ENCODE assay signal across 11 cellular contexts in the genomic region with DNA sequence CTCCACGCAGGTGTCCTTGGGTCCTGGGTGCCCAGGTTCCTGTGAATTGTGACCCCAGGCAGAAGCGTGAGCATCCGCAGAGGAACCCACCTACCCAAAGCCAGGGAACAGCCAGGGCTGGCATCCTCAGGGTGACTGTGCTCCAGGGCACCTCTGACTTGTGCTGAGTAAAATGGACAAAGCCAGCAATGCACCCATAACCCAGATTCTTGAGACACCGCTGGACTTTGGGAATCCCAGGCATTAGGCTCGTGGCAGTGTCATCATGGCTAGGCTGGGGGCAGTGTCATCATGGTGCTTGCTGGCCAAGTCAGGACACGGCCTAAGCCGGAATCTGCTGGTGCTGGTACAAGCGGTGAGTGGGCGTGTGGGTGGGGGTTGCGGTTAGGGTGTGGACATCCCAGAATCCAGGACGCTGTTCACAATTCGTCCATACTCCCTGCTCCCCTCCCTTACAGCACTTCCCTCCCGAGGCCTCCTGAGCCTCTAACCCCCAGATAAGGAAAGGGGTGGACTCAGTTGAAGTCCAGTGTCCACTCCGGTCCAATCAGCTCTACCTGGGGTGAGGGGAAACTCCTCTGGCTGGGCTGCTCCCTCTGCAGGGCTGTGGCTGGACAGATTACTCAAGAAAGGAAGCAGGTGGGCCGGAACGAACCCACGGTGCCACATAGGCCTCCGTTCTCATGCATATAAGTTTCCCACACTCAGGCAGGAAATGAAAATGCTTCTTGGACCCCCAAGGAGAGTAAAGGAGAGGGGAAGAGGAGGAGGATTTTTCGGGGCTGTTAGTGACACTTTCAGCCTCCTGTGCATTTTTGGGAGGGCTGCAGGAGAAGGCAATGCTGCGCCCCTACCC.
DNase-seq lines count a peak whose midpoint lies in the region; ATAC-seq and TF ChIP-seq lines count a peak whose summit lies in the region.
"Had no signal": no experiment of that assay in that cellular context is flagged by ENCODE, and none has a peak within 500 bp of the region (broad histone marks: within the 10 kb centered on the region; RNA-seq: fewer than 3 reads in every experiment).

No MANE protein-coding gene starts in this region.

- H3K27ac Mint-ChIP-seq in neural crest cell (ENCODE audit: unreplicated experiment): no peak overlapping the region

- no peaks in the 10 kb centered on the region for H3K9me3 Mint-ChIP-seq in neural crest cell

- ATAC-seq in GM21529 (IDR thresholded peaks at IDR 0.05; ENCODE audit: unreplicated experiment) (no peak), HG03342 (IDR thresholded peaks at IDR 0.05; ENCODE audit: unreplicated experiment) (no peak)

- H3K4me1 Mint-ChIP-seq in neural crest cell: peaks cover 25% of the 10 kb centered on the region

- peak overlapping the region; percentile 54 for H3K4me3 Mint-ChIP-seq in neural crest cell

- H3K27me3 Mint-ChIP-seq in neural crest cell (ENCODE audit: low read depth): peaks cover 56% of the 10 kb centered on the region

- TF ChIP-seq CTCF in GM12865 (IDR thresholded peaks at IDR 0.05; ENCODE audit: insufficient read depth, low read depth, low read length, missing control alignments) (no peak), neural crest cell (conservative IDR thresholded peaks at IDR 0.05) (no peak)

- H3K4me3 ChIP-seq in GM12865 (ENCODE audit: low read depth, low read length): no peak overlapping the region

- peak; percentile 45 for DNase-seq in GM12865 (ENCODE audit: low read depth)
- DNase-seq in OCI-M1 (lab: John Stamatoyannopoulos, UW): peak; percentile 4
- DNase-seq in epithelial cell of prostate (ENCODE audit: low read depth, low spot score): no peak
- no peak for DNase-seq in neural crest cell (ENCODE audit: low read depth, low spot score)
- no peak for DNase-seq in stimulated activated CD4-positive, alpha-beta T cell treated with anti-CD3 and anti-CD28 coated beads, Interleukin-1b, Interleukin-23, amount 100 ng/mL, for 48 hours
- no peak for DNase-seq in SKM-1 (lab: John Stamatoyannopoulos, UW; ENCODE audit: unreplicated experiment)
- DNase-seq: activated CD4-positive, alpha-beta T cell treated with anti-CD3 and anti-CD28 coated beads, Interleukin-2, amount 50 U/mL, for 4 hours; NCI-H2081 treated with DMSO at 0.1 percent for 48 hours; sigmoid colon had no signal

- H3K27ac ChIP-seq in epithelial cell of prostate: peak overlapping the region; percentile 100

- H3K36me3 Mint-ChIP-seq in neural crest cell (ENCODE audit: low read depth): no peaks in the 10 kb centered on the region

Comparison
In these comparisons a context has a peak if more than half of its experiments do, and no peak if none do; other contexts are left out.
1. DNase-seq: peak in GM12865 (single experiment) and OCI-M1 (single experiment); none in epithelial cell of prostate (single experiment), neural crest cell (single experiment), stimulated activated CD4-positive, alpha-beta T cell treated with anti-CD3 and anti-CD28 coated beads, Interleukin-1b, Interleukin-23, amount 100 ng/mL, for 48 hours (single experiment) and SKM-1 (single experiment).